Comparison of ENCODE assay signal across 8 cellular contexts in genomic region chr20:21099653-21100589, GRCh38. TPM values are rescaled to one million over a fixed set of nuclear protein-coding genes. Genes with fewer than 3 reads are reported as not detected.
DNase-seq lines count a peak whose midpoint lies in the region; TF ChIP-seq lines count a peak whose summit lies in the region.

No MANE protein-coding gene starts in this region.

- H3K4me1 Mint-ChIP-seq in chondrocyte (ENCODE audit: low read depth) = peaks cover 24% of the 10 kb centered on the region

- no peak overlapping the region for H4K5ac ChIP-seq in mesendoderm (ENCODE audit: low read length)

- intact Hi-C loops in thyroid gland (cut with DNase I) = no loop called here

- no peak for TF ChIP-seq POLR2A in thyroid gland (IDR thresholded peaks at IDR 0.05)

- no peak overlapping the region for H2BK120ac ChIP-seq in mesendoderm (ENCODE audit: low read depth, low read length)

- peak overlapping the region; percentile 88 for H3K4me2 ChIP-seq in mesendoderm (ENCODE audit: low read length)

- H3K79me2 ChIP-seq in mesendoderm (ENCODE audit: control insufficient read depth, insufficient read depth, low read length) = no peaks in the 10 kb centered on the region

- H3K27ac Mint-ChIP-seq in chondrocyte (ENCODE audit: unreplicated experiment) = peak overlapping the region; percentile 92

- no peaks in the 10 kb centered on the region for H3K36me3 ChIP-seq in HUES6 (ENCODE audit: control insufficient read depth, insufficient read depth, low read length)
- H3K36me3 ChIP-seq in mesendoderm (ENCODE audit: control insufficient read depth, insufficient read depth, low read length) = no peaks in the 10 kb centered on the region
- no peaks in the 10 kb centered on the region for H3K36me3 ChIP-seq in thyroid gland

- H3K79me1 ChIP-seq in mesendoderm (ENCODE audit: low read length) = no peaks in the 10 kb centered on the region

- TF ChIP-seq CTCF in chondrocyte (IDR thresholded peaks at IDR 0.05) (no peak), thyroid gland (IDR thresholded peaks at IDR 0.05) (no peak)

- peak; percentile 64 for DNase-seq in stimulated activated CD4-positive, alpha-beta T cell treated with anti-CD3 and anti-CD28 coated beads, Interleukin-15, amount 100 ng/mL, for 24 hours
- DNase-seq in stimulated activated CD4-positive, alpha-beta T cell treated with anti-CD3 and anti-CD28 coated beads, Interleukin-12 subunit alpha, Interleukin-12 subunit beta, amount 100 ng/mL, for 4 hours = no peak
- DNase-seq in SKM-1 treated with dmso at 0.1 percent for 144 hours (lab: John Stamatoyannopoulos, UW; ENCODE audit: unreplicated experiment) (peak; percentile 88), chondrocyte (ENCODE audit: low spot score) (no peak), mesendoderm (peak; percentile 61), thyroid gland (peak in 1 of 2 donors; percentile 14), GDM1 (lab: John Stamatoyannopoulos, UW) (no peak)

- no peak overlapping the region for H2BK15ac ChIP-seq in mesendoderm (replicated peaks; ENCODE audit: low read depth)

- H3K27me3 Mint-ChIP-seq in chondrocyte (ENCODE audit: low read depth) = peaks cover 84% of the 10 kb centered on the region

- no peak overlapping the region for H2BK5ac ChIP-seq in mesendoderm (ENCODE audit: low read length)

- WGBS in mesendoderm (ENCODE audit: extremely low coverage, insufficient coverage, low lambda C conversion rate) = no CpG with 5 or more reads among the region's 48 CpGs
- WGBS in thyroid gland, 2 donors = 8 to 10% methylated on average over 48 of the region's 48 CpGs

- H3K4me3 ChIP-seq in HUES6 (ENCODE audit: low read depth, low read length) (peak overlapping the region; percentile 73), mesendoderm (ENCODE audit: low read length) (no peak overlapping the region), thyroid gland (replicated peaks in 1 of 3) (peak overlapping the region in 2 of 3 donors; percentile 11 to 18)

- H3K9me3 ChIP-seq in HUES6 (ENCODE audit: control insufficient read depth, insufficient read depth, low read depth, low read length) (no peaks in the 10 kb centered on the region), thyroid gland (no peaks in the 10 kb centered on the region)

- H3K18ac ChIP-seq in mesendoderm (ENCODE audit: low read length) = no peak overlapping the region

- H3K4me1 ChIP-seq in HUES6 (ENCODE audit: control insufficient read depth, insufficient read depth, low read length) (peaks cover 35% of the 10 kb centered on the region), mesendoderm (ENCODE audit: control insufficient read depth, low read depth, low read length) (peaks cover 3% of the 10 kb centered on the region), thyroid gland (peaks cover 26 to 38% of the 10 kb centered on the region in 2 donors)

- H3K36me3 Mint-ChIP-seq in chondrocyte (ENCODE audit: low read depth) = peaks cover 2% of the 10 kb centered on the region

- H3K4me3 Mint-ChIP-seq in chondrocyte (ENCODE audit: unreplicated experiment) = peak overlapping the region; percentile 73

- H3K9ac ChIP-seq in HUES6 (ENCODE audit: low read length) = peak overlapping the region; percentile 84
- no peak overlapping the region for H3K9ac ChIP-seq in mesendoderm (ENCODE audit: low read length)

- H3K27me3 ChIP-seq in HUES6 (ENCODE audit: control insufficient read depth, insufficient read depth, low read length) (peaks cover 86% of the 10 kb centered on the region), mesendoderm (ENCODE audit: insufficient read depth, low read length, poor library complexity) (peaks cover 41% of the 10 kb centered on the region), thyroid gland (peaks cover 54% of the 10 kb centered on the region)

- no peaks in the 10 kb centered on the region for H3K9me3 Mint-ChIP-seq in chondrocyte (ENCODE audit: low read depth)

- H3K23ac ChIP-seq in mesendoderm (ENCODE audit: low read length) = no peak overlapping the region

- no peak overlapping the region for H4K8ac ChIP-seq in mesendoderm (ENCODE audit: low read depth, low read length)

- peak overlapping the region; percentile 47; the same call in 1 of the 2 replicates for H3K27ac ChIP-seq in HUES6 (ENCODE audit: low read depth, low read length)
- no peak overlapping the region for H3K27ac ChIP-seq in mesendoderm (ENCODE audit: low read depth, low read length)
- no peak overlapping the region for H3K27ac ChIP-seq in thyroid gland

- no peak overlapping the region for H3K4ac ChIP-seq in mesendoderm (ENCODE audit: low read depth, low read length)

- H2AK5ac ChIP-seq in mesendoderm (ENCODE audit: low read length) = no peak overlapping the region

- H3K56ac ChIP-seq in mesendoderm (ENCODE audit: low read length) = no peak overlapping the region

RNA-seq across cellular contexts. Expression of gene LINC00237, which starts 6.2 kb away (rescaled TPM):
- total RNA-seq in chondrocyte (not detected in 3 replicates), thyroid gland (under 1 TPM in 1 of 4 donors, not detected in 3; 0.33 TPM)
- polyA plus RNA-seq in mesendoderm (2013, experiment 1 of 2) = 0.22 TPM
- polyA plus RNA-seq in mesendoderm (2013, experiment 2 of 2) = 0.03 TPM

RNA-seq across cellular contexts. Expression of gene KIZ, which starts 26.0 kb away (rescaled TPM):
- total RNA-seq in chondrocyte (12.2 to 15.4 TPM (median 13.8 TPM) in 3 replicates), thyroid gland (10 to 100 TPM; 46.7 to 73.0 (median 48.6) TPM)
- polyA plus RNA-seq in mesendoderm (2013, experiment 1 of 2) = 20.8 TPM
- polyA plus RNA-seq in mesendoderm (2013, experiment 2 of 2) = 22.3 TPM

Comparison
In these comparisons a context has a peak if more than half of its experiments do, and no peak if none do; other contexts are left out.
1. DNase-seq: peak in stimulated activated CD4-positive, alpha-beta T cell treated with anti-CD3 and anti-CD28 coated beads, Interleukin-15, amount 100 ng/mL, for 24 hours (single experiment), SKM-1 treated with dmso at 0.1 percent for 144 hours (single experiment) and mesendoderm (single experiment); none in stimulated activated CD4-positive, alpha-beta T cell treated with anti-CD3 and anti-CD28 coated beads, Interleukin-12 subunit alpha, Interleukin-12 subunit beta, amount 100 ng/mL, for 4 hours (single experiment), chondrocyte (single experiment) and GDM1 (single experiment).